In the genomic region with DNA sequence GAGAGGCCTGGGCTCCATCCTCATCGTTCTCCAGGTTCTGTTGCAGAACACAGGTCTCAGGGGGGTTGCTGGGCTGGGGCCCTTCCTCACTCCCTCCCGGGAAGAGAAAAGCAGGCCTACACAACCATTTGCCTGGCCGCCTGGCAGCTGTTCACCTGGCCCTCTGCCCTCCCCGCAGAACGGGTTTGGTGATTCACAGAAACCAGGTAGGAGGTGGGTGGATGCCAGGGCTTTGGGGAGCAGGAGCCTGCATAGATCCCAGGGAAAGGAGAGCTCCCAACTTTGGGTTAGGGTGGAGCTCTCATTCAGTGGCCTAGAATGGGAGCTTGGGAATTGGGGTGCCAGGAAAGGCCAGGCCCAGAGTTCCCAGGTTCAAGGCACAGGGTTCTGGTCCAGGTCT, we compare ENCODE assay signal across 9 cellular contexts. TPM values are rescaled to one million over a fixed set of nuclear protein-coding genes. Genes with fewer than 3 reads are reported as not detected.
DNase-seq lines count a peak whose midpoint lies in the region; ATAC-seq and TF ChIP-seq lines count a peak whose summit lies in the region.
"Had no signal": no experiment of that assay in that cellular context is flagged by ENCODE, and none has a peak within 500 bp of the region (broad histone marks: within the 10 kb centered on the region; RNA-seq: fewer than 3 reads in every experiment).

No MANE protein-coding gene starts in this region.

- no peaks in the 10 kb centered on the region for H3K27me3 ChIP-seq in CD4-positive, alpha-beta T cell (ENCODE audit: control insufficient read depth, insufficient read depth, low read length)
- no peaks in the 10 kb centered on the region for H3K27me3 ChIP-seq in left lung

- H3K36me3 Mint-ChIP-seq in CD4-positive, alpha-beta T cell (ENCODE audit: low read depth): no peaks in the 10 kb centered on the region

- intact Hi-C loops in CD4-positive, alpha-beta T cell (cut with DNase I, micrococcal nuclease): loop anchor here (2.0 to 5.0 kb wide), 3 partner anchors 31 to 65 kb away; a partner anchor contains a TSS
- intact Hi-C loops in left lung (cut with DNase I): no loop called here

- no peaks in the 10 kb centered on the region for H3K9me3 Mint-ChIP-seq in CD4-positive, alpha-beta T cell

- ATAC-seq in CD4-positive, alpha-beta T cell (ENCODE audit: poor library complexity): no peak
- ATAC-seq in left lung: peak; percentile 33
- ATAC-seq in GM19452 (IDR thresholded peaks at IDR 0.05; ENCODE audit: unreplicated experiment): no peak

- peak overlapping the region; percentile 91 for H3K4me3 Mint-ChIP-seq in CD4-positive, alpha-beta T cell

- no peak for DNase-seq in CD4-positive, alpha-beta T cell
- DNase-seq in astrocyte of the hippocampus (ENCODE audit: low read depth, low spot score) (peak; percentile 75), left lung (peak; percentile 83 to 85), HCEC 1CT (no peak), occipital lobe (lab: John Stamatoyannopoulos, UW) (no peak)

- H3K36me3 ChIP-seq in KOPT-K1 (ENCODE audit: insufficient read depth, low read length): no peaks in the 10 kb centered on the region
- H3K36me3 ChIP-seq in left lung: no peaks in the 10 kb centered on the region

- H3K4me1 Mint-ChIP-seq in CD4-positive, alpha-beta T cell (ENCODE audit: low read depth): peaks cover 43% of the 10 kb centered on the region

- H3K27ac Mint-ChIP-seq in CD4-positive, alpha-beta T cell: peak overlapping the region; percentile 88

- H3K27ac ChIP-seq in CD4-positive, alpha-beta T cell (ENCODE audit: low read depth, low read length): peak overlapping the region; percentile 81
- H3K27ac ChIP-seq in KOPT-K1 (ENCODE audit: low read depth, low read length, poor library complexity, severe bottlenecking) (peak overlapping the region; percentile 73), left lung (peak overlapping the region; percentile 74 to 88), temporal lobe (ENCODE audit: low read depth, low read length) (peak overlapping the region; percentile 69)

- no peak for TF ChIP-seq CTCF in CD4-positive, alpha-beta T cell (IDR thresholded peaks at IDR 0.05)
- TF ChIP-seq CTCF in left lung (IDR thresholded peaks at IDR 0.05): no peak

- peak overlapping the region; percentile 94 to 96 for H3K4me3 ChIP-seq in left lung

- CTCF ChIA-PET in CD4-positive, alpha-beta T cell (lab: Charles Lee): interaction anchor here (1.3 to 3.0 kb wide), 7 partner anchors 14 to 117 kb away, joined by 3 to 28 read pairs (median 3); a partner anchor contains a TSS

- no peaks in the 10 kb centered on the region for H3K27me3 Mint-ChIP-seq in CD4-positive, alpha-beta T cell

- POLR2A ChIA-PET in CD4-positive, alpha-beta T cell (lab: Charles Lee): interaction anchor here (1.0 to 8.5 kb wide), 20 partner anchors 10 to 228 kb away, joined by 3 to 131 read pairs (median 9); a partner anchor contains a TSS

- no peaks in the 10 kb centered on the region for H3K9me3 ChIP-seq in CD4-positive, alpha-beta T cell (ENCODE audit: control insufficient read depth, low read length)
- H3K9me3 ChIP-seq in KOPT-K1 (ENCODE audit: insufficient read depth, low read length, poor library complexity, severe bottlenecking) (no peaks in the 10 kb centered on the region), left lung (no peaks in the 10 kb centered on the region)

- peaks cover 13 to 50% of the 10 kb centered on the region in 2 donors for H3K4me1 ChIP-seq in left lung

RNA-seq across cellular contexts. Expression of a gene that starts 1.0 kb away (rescaled TPM):
- 10 to 100 TPM; 49.9 to 52.4 TPM for total RNA-seq in CD4-positive, alpha-beta T cell
- total RNA-seq in left lung: 10 to 100 TPM; 45.9 to 51.8 TPM
- total RNA-seq in temporal lobe: 9.8 TPM
- 13.1 TPM for total RNA-seq in occipital lobe

RNA-seq across cellular contexts. Expression of a gene that starts 12.9 kb away (rescaled TPM):
- 1 to 10 TPM; 7.5 to 8.5 TPM for total RNA-seq in CD4-positive, alpha-beta T cell
- 1 to 10 TPM; 2.0 to 2.7 TPM for total RNA-seq in left lung
- total RNA-seq in temporal lobe: not detected
- not detected for total RNA-seq in occipital lobe

RNA-seq across cellular contexts. Expression of a gene that starts 14.8 kb away (rescaled TPM):
- 100 to 1,000 TPM; 115 to 117 TPM for total RNA-seq in CD4-positive, alpha-beta T cell
- total RNA-seq in left lung: 10 to 100 TPM; 61.7 to 68.2 TPM
- 49.4 TPM for total RNA-seq in temporal lobe
- total RNA-seq in occipital lobe: 66.8 TPM

RNA-seq across cellular contexts. Expression of a gene that starts 15.5 kb away (rescaled TPM):
- total RNA-seq in CD4-positive, alpha-beta T cell: not detected
- total RNA-seq in left lung: not detected
- total RNA-seq in temporal lobe: not detected
- not detected for total RNA-seq in occipital lobe
- total RNA-seq: LHCN-M2 had no signal

RNA-seq across cellular contexts. Expression of a gene that starts 24.8 kb away (rescaled TPM):
- 10 to 100 TPM; 25.8 to 30.2 TPM for total RNA-seq in CD4-positive, alpha-beta T cell
- total RNA-seq in left lung (100 to 1,000 TPM; 111 to 119 TPM), temporal lobe (19.2 TPM), occipital lobe (23.4 TPM)

Comparison
In these comparisons a context has a peak if more than half of its experiments do, and no peak if none do; other contexts are left out.
1. DNase-seq: peak in astrocyte of the hippocampus (single experiment) and left lung (2 of 2); none in CD4-positive, alpha-beta T cell (0 of 10), HCEC 1CT (single experiment) and occipital lobe (single experiment).
2. intact Hi-C loops: an anchor here in CD4-positive, alpha-beta T cell (2.0 to 5.0 kb wide); none called in left lung.
3. Peak in every context shown above with its lines, with median percentiles within 50 percentile points of each other: H3K27ac ChIP-seq.